Comparison of ENCODE assay signal across 21 cellular contexts in the genomic region with DNA sequence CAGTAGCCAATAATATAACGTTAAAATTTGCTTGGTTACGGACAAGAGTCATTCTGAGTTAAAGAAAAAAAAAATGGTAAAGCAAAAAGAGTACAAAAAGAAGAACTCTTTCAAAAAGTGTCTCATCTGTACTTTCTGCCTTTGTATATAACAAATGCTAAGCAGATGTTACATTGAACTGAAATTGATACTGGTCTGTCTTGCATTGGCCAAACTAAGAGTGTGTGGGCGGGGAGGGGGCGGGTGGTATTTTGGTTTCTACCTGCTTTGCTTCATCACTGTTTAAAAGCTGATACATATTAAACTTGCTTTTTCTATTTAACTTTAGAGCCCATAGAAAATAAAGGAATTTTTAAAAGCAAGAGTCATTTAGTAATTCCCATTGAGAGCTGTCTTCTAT.
DNase-seq lines count a peak whose midpoint lies in the region; ATAC-seq and TF ChIP-seq lines count a peak whose summit lies in the region.
"Had no signal": no experiment of that assay in that cellular context is flagged by ENCODE, and none has a peak within 500 bp of the region (broad histone marks: within the 10 kb centered on the region; RNA-seq: fewer than 3 reads in every experiment).

No MANE protein-coding gene starts in this region.

- no peak for DNase-seq in HFFc6
- peak; percentile 6 for DNase-seq in left kidney (ENCODE audit: low read depth, low spot score)
- DNase-seq in smooth muscle cell (lab: John Stamatoyannopoulos, UW; ENCODE audit: unreplicated experiment), result no peak
- DNase-seq in T-helper 1 cell, result no peak
- DNase-seq: ACHN; CD4-positive, alpha-beta memory T cell; DND-41; GDM1; H7; NCI-H1048; NCI-H446 treated with DMSO at 0.1 percent for 48 hours; NCI-H748 treated with DMSO at 0.1 percent for 48 hours; SK-N-SH had no signal

- no peaks in the 10 kb centered on the region for H3K79me2 ChIP-seq in smooth muscle cell (ENCODE audit: low read depth)

- H3K27me3 ChIP-seq in smooth muscle cell (ENCODE audit: low read depth), result no peaks in the 10 kb centered on the region

- H3K4me3 Mint-ChIP-seq in HFFc6, result no peak overlapping the region
- H3K4me3 Mint-ChIP-seq: CD4-positive, alpha-beta memory T cell; T-helper 1 cell treated with Interleukin-12 subunit alpha and Interleukin-12 subunit beta and Interleukin-4 antibody, amounts not matched to agents 30 μg/mL and 1 μg/mL, for 36 hours had no signal

- peak; percentile 60 for ATAC-seq in GM18498 (IDR thresholded peaks at IDR 0.05; ENCODE audit: unreplicated experiment)
- peak; percentile 70 for ATAC-seq in HG03439 (IDR thresholded peaks at IDR 0.05; ENCODE audit: unreplicated experiment)
- no peak for ATAC-seq in GM21576 (IDR thresholded peaks at IDR 0.05; ENCODE audit: unreplicated experiment)
- ATAC-seq in HG02840 (IDR thresholded peaks at IDR 0.05; ENCODE audit: low FRiP score, unreplicated experiment), result no peak
- ATAC-seq: K562, Right ventricle myocardium inferior had no signal

- peaks cover 12% of the 10 kb centered on the region for H3K9me3 Mint-ChIP-seq in HFFc6

- no peak overlapping the region for H3K4me3 ChIP-seq in smooth muscle cell
- H3K4me3 ChIP-seq: K562 had no signal

- H3K4me2 ChIP-seq in smooth muscle cell, result no peak overlapping the region
- H3K4me2 ChIP-seq: SK-N-SH had no signal

- H3K9me3 ChIP-seq in smooth muscle cell (replicated peaks; ENCODE audit: low read depth), result no peaks in the 10 kb centered on the region
- H3K9me3 ChIP-seq: SK-N-SH had no signal

- peaks cover 73% of the 10 kb centered on the region for H3K4me1 Mint-ChIP-seq in HFFc6 (ENCODE audit: low read depth)
- H3K4me1 Mint-ChIP-seq: CD4-positive, alpha-beta memory T cell had no signal

- no peaks in the 10 kb centered on the region for H3K4me1 ChIP-seq in smooth muscle cell (ENCODE audit: low read depth)

- H3F3A ChIP-seq in smooth muscle cell (ENCODE audit: low read depth), result no peaks in the 10 kb centered on the region

- no peaks in the 10 kb centered on the region for H3K36me3 ChIP-seq in smooth muscle cell (ENCODE audit: low read depth)

- H3K27me3 Mint-ChIP-seq in HFFc6 (ENCODE audit: insufficient read depth), result peaks cover 1% of the 10 kb centered on the region; the same call in 1 of the 2 replicates

- no peaks in the 10 kb centered on the region for H4K20me1 ChIP-seq in smooth muscle cell (ENCODE audit: low read depth)

- H3K36me3 Mint-ChIP-seq in HFFc6 (ENCODE audit: low read depth), result peaks cover 24% of the 10 kb centered on the region
- H3K36me3 Mint-ChIP-seq: CD4-positive, alpha-beta memory T cell had no signal

- H3K9ac ChIP-seq in smooth muscle cell (ENCODE audit: low read depth), result no peak overlapping the region
- H3K9ac ChIP-seq: SK-N-SH had no signal

- peak overlapping the region; percentile 89; the same call in 1 of the 2 replicates for H3K27ac Mint-ChIP-seq in HFFc6
- H3K27ac Mint-ChIP-seq: CD4-positive, alpha-beta memory T cell; T-helper 1 cell treated with Interleukin-12 subunit alpha and Interleukin-12 subunit beta and Interleukin-4 antibody, amounts not matched to agents 30 μg/mL and 1 μg/mL, for 36 hours had no signal

- H2AFZ ChIP-seq in smooth muscle cell (ENCODE audit: low read depth), result no peak overlapping the region

- TF ChIP-seq CTCF in HFFc6 (IDR thresholded peaks at IDR 0.05) (no peak), smooth muscle cell (IDR thresholded peaks at IDR 0.05; ENCODE audit: borderline replicate concordance, insufficient read depth, poor library complexity, severe bottlenecking) (no peak)

- no peak overlapping the region for H3K27ac ChIP-seq in smooth muscle cell (ENCODE audit: low read depth)
- H3K27ac ChIP-seq: HL-60 had no signal

- WGBS in smooth muscle cell (ENCODE audit: low lambda C conversion rate), result 95% methylated on average over 4 of the region's 4 CpGs

Comparison
In these comparisons a context has a peak if more than half of its experiments do, and no peak if none do; other contexts are left out.
1. ATAC-seq: peak in GM18498 (single experiment) and HG03439 (single experiment); none in GM21576 (single experiment) and HG02840 (single experiment).